36 cellular contexts compared by ENCODE assay signal in the genomic region with DNA sequence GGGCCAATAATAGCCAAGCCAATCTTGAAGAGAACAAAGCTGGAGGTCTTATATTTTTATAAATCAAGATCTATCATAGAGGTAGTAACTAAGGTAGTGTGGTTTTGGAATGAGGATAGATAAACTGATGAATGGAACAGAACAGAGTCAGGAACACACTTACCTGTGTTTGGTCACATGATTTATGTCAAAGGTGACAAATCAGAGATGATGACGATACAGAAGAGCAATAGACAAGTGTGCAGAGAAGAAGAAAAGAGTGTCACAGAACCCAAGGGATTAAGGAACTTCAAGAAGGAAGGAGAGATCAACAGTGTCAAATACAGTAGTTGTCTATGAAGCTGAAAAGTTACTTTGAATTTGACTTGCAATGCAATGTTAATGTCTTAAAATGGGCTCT. TPM values are rescaled to one million over a fixed set of nuclear protein-coding genes. Genes with fewer than 3 reads are reported as not detected.
"Had no signal": no experiment of that assay in that cellular context is flagged by ENCODE, and none has a peak within 500 bp of the region (broad histone marks: within the 10 kb centered on the region; RNA-seq: fewer than 3 reads in every experiment).

No MANE protein-coding gene starts in this region.

- H3K27me3 ChIP-seq: adrenal gland, ascending aorta, body of pancreas, brain microvascular endothelial cell, breast epithelium had no signal

- H3K36me3 ChIP-seq: adrenal gland, ascending aorta, brain microvascular endothelial cell, breast epithelium, cardiac muscle cell had no signal

- DNase-seq: activated effector memory CD4-positive, alpha-beta T cell treated with anti-CD3 and anti-CD28 coated beads, Interleukin-2, amount 50 U/mL, for 16 hours; activated effector memory CD4-positive, alpha-beta T cell treated with Interleukin-2 at 50 U/mL for 16 hours; activated gamma-delta T cell; activated gamma-delta T cell treated with Interleukin-2 at 50 U/mL for 16 hours; activated naive CD4-positive, alpha-beta T cell; activated naive CD4-positive, alpha-beta T cell treated with anti-CD3 and anti-CD28 coated beads for 36 hours; activated naive CD4-positive, alpha-beta T cell treated with anti-CD3 and anti-CD28 coated beads, Interleukin-2, amount 10 ng/mL, durations not matched to agents 7 days and 5 days; activated naive CD4-positive, alpha-beta T cell treated with anti-CD3 and anti-CD28 coated beads, Interleukin-2, amount 50 U/mL, for 16 hours; activated naive CD4-positive, alpha-beta T cell treated with Interleukin-2 at 50 U/mL for 16 hours; activated naive CD8-positive, alpha-beta T cell treated with anti-CD3 and anti-CD28 coated beads for 36 hours; activated naive CD8-positive, alpha-beta T cell treated with anti-CD3 and anti-CD28 coated beads, Interleukin-2, amount 10 ng/mL, durations not matched to agents 7 days and 5 days; activated naive CD8-positive, alpha-beta T cell treated with anti-CD3 and anti-CD28 coated beads, Interleukin-2, amount 50 U/mL, for 24 hours; activated T-cell treated with anti-CD3 and anti-CD28 coated beads, Interleukin-2, amount 50 U/mL, for 1 hour; activated T-cell treated with anti-CD3 and anti-CD28 coated beads, Interleukin-2, amount 50 U/mL, for 24 hours; activated T-cell treated with anti-CD3 and anti-CD28 coated beads, Interleukin-2, amount 50 U/mL, for 4 hours; activated T-cell treated with anti-CD3 and anti-CD28 coated beads, Interleukin-2, amount 50 U/mL, for 48 hours; activated T-cell treated with anti-CD3 and anti-CD28 coated beads, Interleukin-2, amount 50 U/mL, for 72 hours; adrenal gland; amniotic stem cell; amygdala; anterior cingulate cortex; aorta; body of pancreas; brain microvascular endothelial cell; caudate nucleus; central memory CD4-positive, alpha-beta T cell; cerebellar nuclear complex had no signal

- FAIRE-seq: astrocyte, bronchial epithelial cell had no signal

- H3K9me3 ChIP-seq: adrenal gland, ascending aorta, body of pancreas had no signal

- ATAC-seq: activated naive CD4-positive, alpha-beta T cell treated with anti-CD3 and anti-CD28 coated beads, Interleukin-2, amount 50 U/mL, for 72 hours; activated naive CD8-positive, alpha-beta T cell treated with anti-CD3 and anti-CD28 coated beads, Interleukin-2, amount 50 U/mL, for 24 hours; activated T-cell treated with anti-CD3 and anti-CD28 coated beads, Interleukin-2, amount 50 U/mL, for 4 hours; activated T-cell treated with anti-CD3 and anti-CD28 coated beads, Interleukin-2, amount 50 U/mL, for 72 hours; activated T-helper 17 cell treated with anti-CD3 and anti-CD28 coated beads, Interleukin-2, amount 50 U/mL, for 72 hours; body of pancreas had no signal

- H3K4me3 ChIP-seq: adrenal gland, ascending aorta, body of pancreas, breast epithelium, cardiac muscle cell had no signal

- H3K27ac ChIP-seq: adrenal gland, ascending aorta, body of pancreas, brain microvascular endothelial cell, breast epithelium, cardiac muscle cell had no signal

- H3K4me1 ChIP-seq: body of pancreas, breast epithelium had no signal

RNA-seq across cellular contexts. Expression of gene CD34, which starts 16.1 kb away (rescaled TPM):
- total RNA-seq: activated naive CD8-positive, alpha-beta T cell treated with anti-CD3 and anti-CD28 coated beads, Interleukin-2, amount 10 ng/mL, durations not matched to agents 7 days and 5 days; activated T-helper 1 cell treated with anti-CD3 and anti-CD28 coated beads, Interleukin-12 subunit alpha, Interleukin-12 subunit beta, Interleukin-2, Interleukin-4 antibody, amounts not matched to agents 30 ng/mL and 10 ng/mL and 1 ng/mL, durations not matched to agents 14 hours and 24 hours and 36 hours; activated T-helper 2 cell treated with anti-CD3 and anti-CD28 coated beads, Interferon-gamma antibody, Interleukin-2, Interleukin-4, amounts not matched to agents 10 μg/mL and 5 μg/mL and 100 μg/mL, durations not matched to agents 14 hours and 24 hours and 36 hours; bronchial epithelial cell had no signal
